10 cellular contexts compared by ENCODE assay signal in genomic region chrY:2934048-2934447, GRCh38. TPM values are rescaled to one million over a fixed set of nuclear protein-coding genes. Genes with fewer than 3 reads are reported as not detected.
DNase-seq lines count a peak whose midpoint lies in the region; ATAC-seq and TF ChIP-seq lines count a peak whose summit lies in the region.
"Had no signal": no experiment of that assay in that cellular context is flagged by ENCODE, and none has a peak within 500 bp of the region (broad histone marks: within the 10 kb centered on the region; RNA-seq: fewer than 3 reads in every experiment).

No MANE protein-coding gene starts in this region.

- peak overlapping the region; percentile 99 for H3K27ac Mint-ChIP-seq in CD8-positive, alpha-beta T cell
- peak overlapping the region in 5 of 9 donors; percentile 95 to 99 (median 96) for H3K27ac Mint-ChIP-seq in naive thymus-derived CD4-positive, alpha-beta T cell
- no peak overlapping the region for H3K27ac Mint-ChIP-seq in type B pancreatic cell

- no peak for TF ChIP-seq CTCF in CD8-positive, alpha-beta T cell (IDR thresholded peaks at IDR 0.05)
- TF ChIP-seq CTCF in type B pancreatic cell (conservative IDR thresholded peaks at IDR 0.05), result no peak

- H3K9me3 Mint-ChIP-seq in CD8-positive, alpha-beta T cell, result no peaks in the 10 kb centered on the region
- no peaks in the 10 kb centered on the region for H3K9me3 Mint-ChIP-seq in naive thymus-derived CD4-positive, alpha-beta T cell
- no peaks in the 10 kb centered on the region for H3K9me3 Mint-ChIP-seq in type B pancreatic cell

- no peak overlapping the region for H3K4me3 ChIP-seq in CD8-positive, alpha-beta T cell (ENCODE audit: low read depth, low read length)
- peak overlapping the region; percentile 82 for H3K4me3 ChIP-seq in MG63
- no peak overlapping the region for H3K4me3 ChIP-seq in effector memory CD4-positive, alpha-beta T cell (ENCODE audit: insufficient read depth, low read depth, low read length, poor library complexity, severe bottlenecking)
- peak overlapping the region; percentile 90 for H3K4me3 ChIP-seq in naive thymus-derived CD4-positive, alpha-beta T cell (ENCODE audit: low read length)

- ATAC-seq in CD8-positive, alpha-beta T cell, result no peak
- no peak for ATAC-seq in naive thymus-derived CD4-positive, alpha-beta T cell

- peaks cover 25% of the 10 kb centered on the region for H3K4me1 Mint-ChIP-seq in CD8-positive, alpha-beta T cell (ENCODE audit: low read depth)
- H3K4me1 Mint-ChIP-seq in naive thymus-derived CD4-positive, alpha-beta T cell, result peaks cover 0 to 23% (median 11%) of the 10 kb centered on the region in 7 donors
- H3K4me1 Mint-ChIP-seq in type B pancreatic cell (ENCODE audit: unreplicated experiment), result no peaks in the 10 kb centered on the region

- intact Hi-C loops in CD8-positive, alpha-beta T cell (cut with DNase I, micrococcal nuclease), result no loop called here
- intact Hi-C loops in naive thymus-derived CD4-positive, alpha-beta T cell (cut with micrococcal nuclease), result loop anchor here in 1 of 2 donors (10.0 kb wide), 1 partner anchor 49 kb away; no protein-coding TSS in a partner anchor

- no peak for DNase-seq in CD8-positive, alpha-beta T cell
- DNase-seq in MG63, result no peak
- no peak for DNase-seq in effector memory CD4-positive, alpha-beta T cell
- DNase-seq in naive thymus-derived CD4-positive, alpha-beta T cell, result no peak
- no peak for DNase-seq in NCI-H1694 (lab: John Stamatoyannopoulos, UW)
- no peak for DNase-seq in type B pancreatic cell (ENCODE audit: extremely low spot score, unreplicated experiment)
- no peak for DNase-seq in stimulated activated CD8-positive, alpha-beta memory T cell treated with anti-CD3 and anti-CD28 coated beads, Interleukin-4, amount 100 ng/mL, for 48 hours
- no peak for DNase-seq in stimulated activated CD4-positive, alpha-beta T cell treated with anti-CD3 and anti-CD28 coated beads, Interleukin-4, amount 100 ng/mL, for 1 hour
- DNase-seq: NCI-H1930 had no signal

- CTCF ChIA-PET in CD8-positive, alpha-beta T cell (lab: Charles Lee), result no interaction called here
- CTCF ChIA-PET in naive thymus-derived CD4-positive, alpha-beta T cell (lab: Charles Lee), result no interaction called here

- no peaks in the 10 kb centered on the region for H3K27me3 Mint-ChIP-seq in CD8-positive, alpha-beta T cell (ENCODE audit: low read depth)
- no peaks in the 10 kb centered on the region for H3K27me3 Mint-ChIP-seq in naive thymus-derived CD4-positive, alpha-beta T cell
- H3K27me3 Mint-ChIP-seq in type B pancreatic cell, result no peaks in the 10 kb centered on the region

- H3K4me3 Mint-ChIP-seq in CD8-positive, alpha-beta T cell, result peak overlapping the region; percentile 89
- peak overlapping the region in 5 of 10 donors; percentile 84 to 91 (median 86) for H3K4me3 Mint-ChIP-seq in naive thymus-derived CD4-positive, alpha-beta T cell
- H3K4me3 Mint-ChIP-seq in type B pancreatic cell, result no peak overlapping the region

- H3K36me3 ChIP-seq in CD8-positive, alpha-beta T cell (ENCODE audit: insufficient read depth, low read length), result no peaks in the 10 kb centered on the region
- peaks cover 15% of the 10 kb centered on the region for H3K36me3 ChIP-seq in MG63
- no peaks in the 10 kb centered on the region for H3K36me3 ChIP-seq in effector memory CD4-positive, alpha-beta T cell (ENCODE audit: control insufficient read depth, insufficient read depth, low read length)
- H3K36me3 ChIP-seq in naive thymus-derived CD4-positive, alpha-beta T cell (ENCODE audit: control insufficient read depth in 2 of 3, insufficient read depth in 3 of 3, low read length in 3 of 3), result peaks cover 0 to 3% (median 0%) of the 10 kb centered on the region in 3 experiments
- H3K36me3 ChIP-seq: gastrocnemius medialis had no signal

- no peaks in the 10 kb centered on the region for H3K27me3 ChIP-seq in CD8-positive, alpha-beta T cell (ENCODE audit: insufficient read depth, low read length)
- no peaks in the 10 kb centered on the region for H3K27me3 ChIP-seq in MG63
- no peaks in the 10 kb centered on the region for H3K27me3 ChIP-seq in effector memory CD4-positive, alpha-beta T cell (replicated peaks; ENCODE audit: control insufficient read depth, insufficient read depth, low read length, poor library complexity, severe bottlenecking)
- no peaks in the 10 kb centered on the region for H3K27me3 ChIP-seq in naive thymus-derived CD4-positive, alpha-beta T cell (ENCODE audit: control insufficient read depth in 2 of 2, insufficient read depth in 2 of 2, low read length in 2 of 2)
- H3K27me3 ChIP-seq: gastrocnemius medialis had no signal

- H3K27ac ChIP-seq in CD8-positive, alpha-beta T cell (ENCODE audit: low read depth, low read length), result peak overlapping the region; percentile 100
- H3K27ac ChIP-seq in effector memory CD4-positive, alpha-beta T cell (ENCODE audit: insufficient read depth, low read length, poor library complexity, severe bottlenecking), result peak overlapping the region; percentile 98
- peak overlapping the region; percentile 100 for H3K27ac ChIP-seq in naive thymus-derived CD4-positive, alpha-beta T cell (ENCODE audit: low read depth, low read length)

- peaks cover 4% of the 10 kb centered on the region for H3K4me1 ChIP-seq in CD8-positive, alpha-beta T cell (ENCODE audit: insufficient read depth, low read length)
- H3K4me1 ChIP-seq in effector memory CD4-positive, alpha-beta T cell (ENCODE audit: control insufficient read depth, insufficient read depth, low read length, poor library complexity, severe bottlenecking), result no peaks in the 10 kb centered on the region
- H3K4me1 ChIP-seq in naive thymus-derived CD4-positive, alpha-beta T cell (ENCODE audit: control insufficient read depth in 2 of 2, insufficient read depth in 2 of 2, low read length in 2 of 2), result peaks cover 5 to 6% of the 10 kb centered on the region in 2 donors

- POLR2A ChIA-PET in CD8-positive, alpha-beta T cell (lab: Charles Lee), result no interaction called here
- POLR2A ChIA-PET in naive thymus-derived CD4-positive, alpha-beta T cell (lab: Charles Lee), result no interaction called here

- H3K36me3 Mint-ChIP-seq in CD8-positive, alpha-beta T cell, result peaks cover 20% of the 10 kb centered on the region
- H3K36me3 Mint-ChIP-seq in naive thymus-derived CD4-positive, alpha-beta T cell, result peaks cover 0 to 14% (median 0%) of the 10 kb centered on the region in 5 donors
- H3K36me3 Mint-ChIP-seq in type B pancreatic cell, result no peaks in the 10 kb centered on the region

- no peaks in the 10 kb centered on the region for H3K9me3 ChIP-seq in CD8-positive, alpha-beta T cell (ENCODE audit: low read length)
- no peaks in the 10 kb centered on the region for H3K9me3 ChIP-seq in MG63
- no peaks in the 10 kb centered on the region for H3K9me3 ChIP-seq in effector memory CD4-positive, alpha-beta T cell (ENCODE audit: control insufficient read depth, low read length)
- no peaks in the 10 kb centered on the region for H3K9me3 ChIP-seq in naive thymus-derived CD4-positive, alpha-beta T cell (ENCODE audit: control insufficient read depth in 2 of 3, low read length in 3 of 3)
- H3K9me3 ChIP-seq: gastrocnemius medialis had no signal

RNA-seq across cellular contexts. Expression of gene ZFY, which starts 1.1 kb away (rescaled TPM):
- 10 to 100 TPM; 29.3 to 31.4 TPM for total RNA-seq in CD8-positive, alpha-beta T cell
- 23.3 and 37.4 TPM in 2 replicates for total RNA-seq in MG63 (2014; rRNA removed; shearing (Covaris generic); ENCODE audit: low replicate concordance)
- 10 to 100 TPM; 20.2 to 34.5 (median 22.6) TPM for total RNA-seq in naive thymus-derived CD4-positive, alpha-beta T cell
- polyA plus RNA-seq in naive thymus-derived CD4-positive, alpha-beta T cell, result not detected
- not detected in 2 replicates for total RNA-seq in type B pancreatic cell (ENCODE audit: low replicate concordance)

Comparison
In these comparisons a context has a peak if more than half of its experiments do, and no peak if none do; other contexts are left out.
1. H3K4me3 ChIP-seq: peak in MG63 (single experiment) and naive thymus-derived CD4-positive, alpha-beta T cell (single experiment); none in CD8-positive, alpha-beta T cell (single experiment) and effector memory CD4-positive, alpha-beta T cell (single experiment).
2. Peak in every context shown above with its lines, with median percentiles within 50 percentile points of each other: H3K27ac ChIP-seq.